9 cellular contexts compared by ENCODE assay signal in genomic region chr17:10297691-10298090, GRCh38.
"Had no signal": no experiment of that assay in that cellular context is flagged by ENCODE, and none has a peak within 500 bp of the region (broad histone marks: within the 10 kb centered on the region; RNA-seq: fewer than 3 reads in every experiment).

No MANE protein-coding gene starts in this region.

- H3K36me3 ChIP-seq: HAP-1 had no signal

- FAIRE-seq: K562 had no signal

- H3K9me3 Mint-ChIP-seq: GM23338 had no signal

- DNase-seq: H7, IMR-90, Kasumi-1, KG1 had no signal

- H3K27ac ChIP-seq: HL-60 had no signal

- H3K4me3 ChIP-seq: GM23338, HAP-1, K562 had no signal

- H3K4me3 Mint-ChIP-seq: GM23338 had no signal

- H3K9me3 ChIP-seq: HAP-1 had no signal

- H3K27ac Mint-ChIP-seq: GM23338 had no signal

- ATAC-seq: GM23338, HCT116, K562 had no signal

- H3K4me1 Mint-ChIP-seq: GM23338 had no signal

- H3K4me1 ChIP-seq: HAP-1 had no signal
